Comparison of ENCODE assay signal across 18 cellular contexts in the genomic region with DNA sequence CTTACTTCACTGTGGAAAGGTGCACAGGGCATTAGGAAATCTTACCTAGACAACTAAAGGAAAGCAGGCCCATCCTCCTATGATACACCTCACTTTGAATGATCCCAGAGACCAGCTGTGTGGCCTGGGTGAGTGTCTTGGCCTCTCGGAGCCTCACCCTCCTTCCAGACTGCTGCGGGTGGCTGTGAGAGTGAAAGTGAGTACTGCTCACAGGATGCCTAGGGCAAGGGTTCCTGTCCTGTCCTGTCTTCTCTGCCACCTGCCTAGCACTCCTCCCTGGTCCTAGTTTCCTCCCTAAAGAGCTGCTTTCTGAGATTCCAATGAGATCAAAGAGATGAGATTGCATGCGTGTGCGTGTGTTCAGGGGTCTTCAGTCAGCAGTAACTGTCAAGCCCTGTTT. TPM values are rescaled to one million over a fixed set of nuclear protein-coding genes. Genes with fewer than 3 reads are reported as not detected.
DNase-seq lines count a peak whose midpoint lies in the region; ATAC-seq, FAIRE-seq and TF ChIP-seq lines count a peak whose summit lies in the region.
"Had no signal": no experiment of that assay in that cellular context is flagged by ENCODE, and none has a peak within 500 bp of the region (broad histone marks: within the 10 kb centered on the region; RNA-seq: fewer than 3 reads in every experiment).

No MANE protein-coding gene starts in this region.

- CTCF ChIA-PET in IMR-90 (lab: Yijun Ruan, JAX): no interaction called here
- CTCF ChIA-PET in endothelial cell of umbilical vein (lab: Charles Lee): interaction anchor here (0.6 to 5.3 kb wide), 5 partner anchors 12 to 88 kb away, joined by 3 to 22 read pairs (median 7); no protein-coding TSS in a partner anchor

- H3K27me3 ChIP-seq in IMR-90 (ENCODE audit: control insufficient read depth, insufficient read depth, low read length) (no peaks in the 10 kb centered on the region), endothelial cell of umbilical vein (ENCODE audit: control insufficient read depth in 2 of 2, insufficient read depth in 2 of 2, low read length in 2 of 2) (no peaks in the 10 kb centered on the region), osteoblast (ENCODE audit: insufficient read depth, low read length) (no peaks in the 10 kb centered on the region)
- H3K27me3 ChIP-seq: esophagus muscularis mucosa, vagina had no signal

- peak overlapping the region; percentile 9; the same call in 1 of the 2 replicates for H2BK120ac ChIP-seq in IMR-90 (ENCODE audit: low read depth, low read length)

- peak overlapping the region; percentile 62 for H3K14ac ChIP-seq in IMR-90 (replicated peaks; ENCODE audit: low read depth, low read length)

- H2AFZ ChIP-seq in IMR-90 (replicated peaks; ENCODE audit: low read length, poor library complexity): no peak overlapping the region
- no peak overlapping the region for H2AFZ ChIP-seq in endothelial cell of umbilical vein (ENCODE audit: low read depth, low read length)
- H2AFZ ChIP-seq in osteoblast (ENCODE audit: low read length): no peak overlapping the region

- H3K4me1 Mint-ChIP-seq in activated T-cell treated with anti-CD3 and anti-CD28 coated beads, Interleukin-2, amount 50 U/mL, for 24 hours (ENCODE audit: low read depth): peaks cover 43% of the 10 kb centered on the region
- H3K4me1 Mint-ChIP-seq in activated T-cell treated with anti-CD3 and anti-CD28 coated beads, Interleukin-2, amount 50 U/mL, for 4 hours (ENCODE audit: low read depth): peaks cover 30% of the 10 kb centered on the region

- peak overlapping the region; percentile 34 for H2AK9ac ChIP-seq in IMR-90 (replicated peaks; ENCODE audit: low read depth, low read length, poor library complexity)

- in situ Hi-C loops in IMR-90 (cut with MboI; ENCODE audit: low sequenced_read_pairs): no loop called here

- H3K36me3 ChIP-seq in IMR-90 (ENCODE audit: control insufficient read depth, insufficient read depth, low read length) (peaks cover 18% of the 10 kb centered on the region; the same call in 1 of the 2 replicates), endothelial cell of umbilical vein (ENCODE audit: control insufficient read depth in 2 of 2, extremely low read depth in 1 of 2, insufficient read depth in 2 of 2, low read length in 2 of 2) (peaks cover 0 to 5% of the 10 kb centered on the region in 2 experiments), osteoblast (ENCODE audit: insufficient read depth, low read length) (peaks cover 38% of the 10 kb centered on the region)
- H3K36me3 ChIP-seq: vagina had no signal

- no peak overlapping the region for H4K8ac ChIP-seq in IMR-90 (ENCODE audit: low read depth in 2 of 2, low read length in 2 of 2)

- H2BK15ac ChIP-seq in IMR-90 (ENCODE audit: low read depth, low read length): 0 out of 3 replicates have a peak overlapping the region, but pooled peaks have one; percentile 28

- H3K9me1 ChIP-seq in IMR-90 (ENCODE audit: insufficient read depth, low read length) (peaks cover 53% of the 10 kb centered on the region), endothelial cell of umbilical vein (replicated peaks; ENCODE audit: control insufficient read depth, extremely low read depth, insufficient read depth, low read length) (no peaks in the 10 kb centered on the region)

- H2BK5ac ChIP-seq in IMR-90 (ENCODE audit: low read depth, low read length, poor library complexity, severe bottlenecking): no peak overlapping the region

- no peaks in the 10 kb centered on the region for H3K9me3 ChIP-seq in IMR-90 (ENCODE audit: control insufficient read depth, insufficient read depth, low read length)
- no peaks in the 10 kb centered on the region for H3K9me3 ChIP-seq in endothelial cell of umbilical vein (replicated peaks; ENCODE audit: control insufficient read depth, insufficient read depth, low read length)
- no peaks in the 10 kb centered on the region for H3K9me3 ChIP-seq in osteoblast (ENCODE audit: low read depth, low read length)
- H3K9me3 ChIP-seq: esophagus muscularis mucosa, vagina had no signal

- dilution Hi-C loops in IMR-90 (cut with HindIII; ENCODE audit: low sequenced_read_pairs, unreplicated experiment) (no loop called here), endothelial cell of umbilical vein (cut with MboI; ENCODE audit: extremely low pct_ligation_motif_present, low sequenced_read_pairs) (no loop called here)

- peaks cover 61% of the 10 kb centered on the region for H3K36me3 Mint-ChIP-seq in activated T-cell treated with anti-CD3 and anti-CD28 coated beads, Interleukin-2, amount 50 U/mL, for 24 hours (ENCODE audit: low read depth)
- H3K36me3 Mint-ChIP-seq in activated T-cell treated with anti-CD3 and anti-CD28 coated beads, Interleukin-2, amount 50 U/mL, for 4 hours (ENCODE audit: insufficient read depth): peaks cover 14% of the 10 kb centered on the region

- peaks cover 28% of the 10 kb centered on the region for H3K4me1 ChIP-seq in IMR-90 (ENCODE audit: control insufficient read depth, insufficient read depth, low read length)
- H3K4me1 ChIP-seq in endothelial cell of umbilical vein (ENCODE audit: control insufficient read depth, extremely low read depth, insufficient read depth, low read length): peaks cover 42% of the 10 kb centered on the region
- H3K4me1 ChIP-seq in osteoblast (ENCODE audit: insufficient read depth, low read length): peaks cover 3% of the 10 kb centered on the region

- no peak overlapping the region for H3K56ac ChIP-seq in IMR-90 (ENCODE audit: extremely low read depth, insufficient read depth, low read length)

- peak overlapping the region; percentile 49; the same call in 1 of the 2 replicates for H3K23ac ChIP-seq in IMR-90 (ENCODE audit: low read depth, low read length)

- no peak overlapping the region for H3K4me3 ChIP-seq in IMR-90 (ENCODE audit: insufficient read depth, low read depth, low read length)
- H3K4me3 ChIP-seq in endothelial cell of umbilical vein (replicated peaks in 1 of 3; ENCODE audit: insufficient read depth in 1 of 3, low read depth in 1 of 3, low read length in 3 of 3): no peak overlapping the region
- H3K4me3 ChIP-seq in osteoblast (ENCODE audit: insufficient read depth, low read length): no peak overlapping the region
- H3K4me3 ChIP-seq: esophagus muscularis mucosa, vagina had no signal

- FAIRE-seq in endothelial cell of umbilical vein (lab: Jason Lieb, UNC): no peak
- FAIRE-seq: GM19239, TTC549 had no signal

- H3K27ac ChIP-seq in IMR-90 (ENCODE audit: insufficient read depth, low read length) (no peak overlapping the region), endothelial cell of umbilical vein (ENCODE audit: insufficient read depth, low read depth, low read length) (peak overlapping the region; percentile 60), osteoblast (ENCODE audit: low read depth, low read length) (no peak overlapping the region)
- H3K27ac ChIP-seq: esophagus muscularis mucosa, vagina had no signal

- no peak overlapping the region for H3K4me3 Mint-ChIP-seq in activated T-cell treated with anti-CD3 and anti-CD28 coated beads, Interleukin-2, amount 50 U/mL, for 24 hours
- H3K4me3 Mint-ChIP-seq in activated T-cell treated with anti-CD3 and anti-CD28 coated beads, Interleukin-2, amount 50 U/mL, for 4 hours: no peak overlapping the region
- H3K4me3 Mint-ChIP-seq: memory B cell had no signal

- no CpG with 5 or more reads among the region's 4 CpGs for WGBS in IMR-90 (ENCODE audit: extremely low coverage in 2 of 2, insufficient read length in 1 of 2), 2 experiments

- no peaks in the 10 kb centered on the region for H3K27me3 Mint-ChIP-seq in activated T-cell treated with anti-CD3 and anti-CD28 coated beads, Interleukin-2, amount 50 U/mL, for 24 hours
- H3K27me3 Mint-ChIP-seq in activated T-cell treated with anti-CD3 and anti-CD28 coated beads, Interleukin-2, amount 50 U/mL, for 4 hours (ENCODE audit: low read depth): no peaks in the 10 kb centered on the region
- H3K27me3 Mint-ChIP-seq: memory B cell had no signal

- H3K79me2 ChIP-seq in endothelial cell of umbilical vein (ENCODE audit: control insufficient read depth, insufficient read depth, low read length) (peaks cover 13% of the 10 kb centered on the region), osteoblast (ENCODE audit: insufficient read depth, low read length) (peaks cover 36% of the 10 kb centered on the region)

- H3K9me3 Mint-ChIP-seq in activated T-cell treated with anti-CD3 and anti-CD28 coated beads, Interleukin-2, amount 50 U/mL, for 24 hours: no peaks in the 10 kb centered on the region
- H3K9me3 Mint-ChIP-seq in activated T-cell treated with anti-CD3 and anti-CD28 coated beads, Interleukin-2, amount 50 U/mL, for 4 hours: no peaks in the 10 kb centered on the region
- H3K9me3 Mint-ChIP-seq: memory B cell had no signal

- peak overlapping the region; percentile 57 for H3K4ac ChIP-seq in IMR-90 (ENCODE audit: low read depth, low read length)

- H4K5ac ChIP-seq in IMR-90 (ENCODE audit: low read depth, low read length): no peak overlapping the region

- POLR2A ChIA-PET in IMR-90 (lab: Charles Lee; ENCODE audit: unreplicated experiment) (no interaction called here), endothelial cell of umbilical vein (lab: Charles Lee) (interaction anchor here (0.6 to 1.0 kb wide), 2 partner anchors 12 to 81 kb away, joined by 3 to 4 read pairs; no protein-coding TSS in a partner anchor)

- no peak overlapping the region for H3K4me2 ChIP-seq in IMR-90 (ENCODE audit: low read depth, low read length)
- H3K4me2 ChIP-seq in endothelial cell of umbilical vein (ENCODE audit: insufficient read depth, low read length): no peak overlapping the region
- no peak overlapping the region for H3K4me2 ChIP-seq in osteoblast (ENCODE audit: insufficient read depth, low read length)

- DNase-seq in activated T-cell treated with anti-CD3 and anti-CD28 coated beads, Interleukin-2, amount 50 U/mL, for 24 hours: no peak
- no peak for DNase-seq in activated T-cell treated with anti-CD3 and anti-CD28 coated beads, Interleukin-2, amount 50 U/mL, for 4 hours
- DNase-seq in IMR-90 (no peak), endothelial cell of umbilical vein (ENCODE audit: low read depth, low spot score) (no peak), osteoblast (ENCODE audit: insufficient read length, low spot score, missing footprints) (peak; percentile 35), DMS53 (lab: John Stamatoyannopoulos, UW) (no peak), GM20000 (ENCODE audit: low spot score) (no peak)
- DNase-seq: activated gamma-delta T cell, HCEC 1CT, NCI-H1436, NCI-H2171, NCI-H774 had no signal

- no peak for ATAC-seq in activated T-cell treated with anti-CD3 and anti-CD28 coated beads, Interleukin-2, amount 50 U/mL, for 4 hours
- no peak for ATAC-seq in IMR-90 (ENCODE audit: low read depth)
- ATAC-seq in HG03378 (IDR thresholded peaks at IDR 0.05; ENCODE audit: unreplicated experiment): no peak

- peak overlapping the region; percentile 51 for H2AK5ac ChIP-seq in IMR-90 (ENCODE audit: low read depth, low read length)

- no peak overlapping the region for H3K18ac ChIP-seq in IMR-90 (ENCODE audit: low read depth, low read length)

- H3K79me1 ChIP-seq in IMR-90 (ENCODE audit: low read depth in 1 of 2, low read length in 2 of 2): peaks cover 59 to 94% of the 10 kb centered on the region in 2 experiments

- BruUV-seq in IMR-90 (replicated peaks; lab: Mats Ljungman, UMichigan) (no TSS peak), endothelial cell of umbilical vein (replicated peaks; lab: Mats Ljungman, UMichigan) (no TSS peak)

- H3K27ac Mint-ChIP-seq in activated T-cell treated with anti-CD3 and anti-CD28 coated beads, Interleukin-2, amount 50 U/mL, for 24 hours: peak overlapping the region; percentile 55
- H3K27ac Mint-ChIP-seq: memory B cell had no signal

- TF ChIP-seq CTCF in IMR-90 (conservative IDR thresholded peaks at IDR 0.05; ENCODE audit: low read depth, low read length) (no peak), endothelial cell of umbilical vein (IDR thresholded peaks at IDR 0.05; ENCODE audit: extremely low read depth in 1 of 2, insufficient read depth in 1 of 2, low read depth in 1 of 2, low read length in 2 of 2) (no peak), osteoblast (IDR thresholded peaks at IDR 0.05; ENCODE audit: extremely low read depth, low read depth, low read length) (no peak), GM20000 (IDR thresholded peaks at IDR 0.05; ENCODE audit: extremely low read depth, missing control alignments) (no peak)

- H3K9ac ChIP-seq in IMR-90 (ENCODE audit: low read depth, low read length) (no peak overlapping the region), endothelial cell of umbilical vein (replicated peaks; ENCODE audit: extremely low read depth, insufficient read depth, low read length) (no peak overlapping the region)

- no peak for TF ChIP-seq POLR2A in IMR-90 (IDR thresholded peaks at IDR 0.05; ENCODE audit: low read depth, low read length)
- no peak for TF ChIP-seq POLR2A in endothelial cell of umbilical vein (IDR thresholded peaks at IDR 0.05; ENCODE audit: low read depth, low read length)

- no peak overlapping the region for H4K91ac ChIP-seq in IMR-90 (ENCODE audit: insufficient read depth, low read depth, low read length)

- H2BK20ac ChIP-seq in IMR-90 (ENCODE audit: low read depth, low read length): peak overlapping the region; percentile 27; the same call in 1 of the 2 replicates

- H4K20me1 ChIP-seq in IMR-90 (ENCODE audit: insufficient read depth, low read length) (peaks cover 24% of the 10 kb centered on the region), endothelial cell of umbilical vein (replicated peaks; ENCODE audit: control insufficient read depth, extremely low read depth, insufficient read depth, low read length) (no peaks in the 10 kb centered on the region), osteoblast (ENCODE audit: insufficient read depth, low read length) (peaks cover 47% of the 10 kb centered on the region)

- intact Hi-C loops in IMR-90 (cut with micrococcal nuclease): no loop called here
- intact Hi-C loops in endothelial cell of umbilical vein (cut with micrococcal nuclease): loop anchor here (1.0 to 5.0 kb wide), 2 partner anchors 12 to 36 kb away; no protein-coding TSS in a partner anchor

- no peak for TF ChIP-seq RAD21 in IMR-90 (IDR thresholded peaks at IDR 0.05; ENCODE audit: low read length)

RNA-seq across cellular contexts. Expression of a gene that starts 19.5 kb away (rescaled TPM):
- 10 to 100 TPM; 44.6 to 57.1 (median 51.1) TPM for total RNA-seq in activated T-cell treated with anti-CD3 and anti-CD28 coated beads, Interleukin-2, amount 50 U/mL, for 4 hours
- total RNA-seq in IMR-90 (2012; rRNA removed) (0.28 and 0.36 TPM in 2 replicates), endothelial cell of umbilical vein (17.1 and 20.0 TPM in 2 replicates), osteoblast (0.72 and 1.2 TPM in 2 replicates)
- polyA plus RNA-seq in IMR-90 (2012; rRNA removed) (0.76 and 1.1 TPM in 2 replicates), endothelial cell of umbilical vein (33.1 and 45.3 TPM in 2 replicates)
- polyA plus RNA-seq in IMR-90 (2012; cell fraction: cytosol; rRNA removed): 1.3 and 1.6 TPM in 2 replicates
- polyA plus RNA-seq in IMR-90 (2012; cell fraction: nucleus; rRNA removed; ENCODE audit: low replicate concordance): 2.9 and 7.6 TPM in 2 replicates
- 13.5 and 16.6 TPM in 2 replicates for polyA plus RNA-seq in endothelial cell of umbilical vein (2011; cell fraction: cytosol; rRNA removed)
- polyA plus RNA-seq in endothelial cell of umbilical vein (2011; cell fraction: nucleus; rRNA removed): 14.3 and 15.7 TPM in 2 replicates
- 2.9 and 3.6 TPM in 2 replicates for polyA plus RNA-seq in endothelial cell of umbilical vein (2012)
- 34.9 TPM in 2 replicates for polyA minus RNA-seq in endothelial cell of umbilical vein
- polyA minus RNA-seq in endothelial cell of umbilical vein (2011; cell fraction: cytosol; rRNA and poly(A)+ RNA removed): not detected
- 10.3 and 12.8 TPM in 2 replicates for polyA minus RNA-seq in endothelial cell of umbilical vein (2011; cell fraction: nucleus; rRNA and poly(A)+ RNA removed)
